Comparison of ENCODE assay signal across 5 cellular contexts in the genomic region with DNA sequence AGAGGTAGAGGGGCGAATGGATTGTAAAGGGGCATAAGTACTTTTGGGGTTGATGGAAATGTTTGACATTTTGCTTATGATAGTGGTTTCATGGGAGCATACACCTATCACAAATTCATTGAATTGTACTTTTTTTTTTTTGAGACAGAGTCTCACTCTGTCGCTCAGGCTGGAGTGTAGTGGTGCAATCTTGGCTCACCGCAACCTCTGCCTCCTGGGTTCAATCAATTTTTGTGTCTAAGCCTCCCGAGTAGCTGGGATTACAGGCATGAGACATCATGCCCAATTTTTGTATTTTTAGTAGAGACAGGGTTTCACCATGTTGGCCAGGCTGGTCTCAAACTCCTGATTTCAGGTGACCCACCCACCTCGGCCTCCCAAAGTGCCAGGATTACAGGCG. TPM values are rescaled to one million over a fixed set of nuclear protein-coding genes. Genes with fewer than 3 reads are reported as not detected.
"Had no signal": no experiment of that assay in that cellular context is flagged by ENCODE, and none has a peak within 500 bp of the region (broad histone marks: within the 10 kb centered on the region; RNA-seq: fewer than 3 reads in every experiment).

No MANE protein-coding gene starts in this region.

RNA-seq across cellular contexts. Expression of gene SMYD1, which starts 22.1 kb away (rescaled TPM):
- total RNA-seq: HepG2, HT-29, HT1080, IMR-90, K562 had no signal

RNA-seq across cellular contexts. Expression of gene RNU2-63P, which starts 29.2 kb away (rescaled TPM):
- total RNA-seq: HT-29 had no signal
